In genomic region chr10:63618552-63618951, GRCh38 we compare ENCODE assay signal across 30 cellular contexts.
"Had no signal": no experiment of that assay in that cellular context is flagged by ENCODE, and none has a peak within 500 bp of the region (broad histone marks: within the 10 kb centered on the region; RNA-seq: fewer than 3 reads in every experiment).

No MANE protein-coding gene starts in this region.

- H3K27me3 Mint-ChIP-seq: activated CD4-positive, alpha-beta memory T cell treated with anti-CD3 and anti-CD28 coated beads for 36 hours; activated CD4-positive, alpha-beta T cell treated with anti-CD3 and anti-CD28 coated beads for 36 hours; activated CD4-positive, alpha-beta T cell treated with anti-CD3 and anti-CD28 coated beads, Interleukin-2, amount 10 ng/mL, durations not matched to agents 24 days and 14 days; activated naive CD4-positive, alpha-beta T cell treated with anti-CD3 and anti-CD28 coated beads, Interleukin-2, amount 10 ng/mL, durations not matched to agents 7 days and 5 days; activated naive CD8-positive, alpha-beta T cell treated with anti-CD3 and anti-CD28 coated beads, Interleukin-2, amount 10 ng/mL, durations not matched to agents 7 days and 5 days; activated T-cell treated with anti-CD3 and anti-CD28 coated beads, Interleukin-2, amount 50 U/mL, for 24 hours; brain had no signal

- H3K36me3 ChIP-seq: breast epithelium, colonic mucosa had no signal

- H3K4me1 ChIP-seq: ascending aorta, breast epithelium, colonic mucosa had no signal

- H3K27me3 ChIP-seq: ascending aorta, breast epithelium, cardiac muscle cell, colonic mucosa, heart left ventricle had no signal

- FAIRE-seq: endometrium, endothelial cell of umbilical vein, frontal cortex had no signal

- H3K9me3 ChIP-seq: ascending aorta, breast epithelium, colonic mucosa, heart left ventricle had no signal

- H3K36me3 Mint-ChIP-seq: activated naive CD4-positive, alpha-beta T cell treated with anti-CD3 and anti-CD28 coated beads, Interleukin-2, amount 50 U/mL, for 72 hours had no signal

- ATAC-seq: activated CD4-positive, alpha-beta T cell treated with anti-CD3 and anti-CD28 coated beads for 36 hours; activated CD8-positive, alpha-beta T cell treated with anti-CD3 and anti-CD28 coated beads, Interleukin-2, amount 10 ng/mL, durations not matched to agents 7 days and 5 days; activated naive CD4-positive, alpha-beta T cell treated with anti-CD3 and anti-CD28 coated beads, Interleukin-2, amount 50 U/mL, for 72 hours; activated T-cell treated with anti-CD3 and anti-CD28 coated beads, Interleukin-2, amount 50 U/mL, for 72 hours; esophagus mucosa; heart left ventricle had no signal

- H3K27ac ChIP-seq: ascending aorta, breast epithelium, cardiac muscle cell, colonic mucosa, heart left ventricle had no signal

- H3K9me3 Mint-ChIP-seq: activated CD4-positive, alpha-beta memory T cell treated with anti-CD3 and anti-CD28 coated beads for 36 hours; activated CD4-positive, alpha-beta T cell treated with anti-CD3 and anti-CD28 coated beads, Interleukin-2, amount 10 ng/mL, durations not matched to agents 24 days and 14 days; activated naive CD4-positive, alpha-beta T cell treated with anti-CD3 and anti-CD28 coated beads, Interleukin-2, amount 10 ng/mL, durations not matched to agents 7 days and 5 days; activated naive CD4-positive, alpha-beta T cell treated with anti-CD3 and anti-CD28 coated beads, Interleukin-2, amount 50 U/mL, for 72 hours; activated naive CD8-positive, alpha-beta T cell treated with anti-CD3 and anti-CD28 coated beads, Interleukin-2, amount 10 ng/mL, durations not matched to agents 7 days and 5 days; activated T-cell treated with anti-CD3 and anti-CD28 coated beads, Interleukin-2, amount 50 U/mL, for 24 hours; activated T-cell treated with anti-CD3 and anti-CD28 coated beads, Interleukin-2, amount 50 U/mL, for 72 hours; brain had no signal

- H3K4me3 Mint-ChIP-seq: activated CD4-positive, alpha-beta memory T cell treated with anti-CD3 and anti-CD28 coated beads for 36 hours; activated CD4-positive, alpha-beta T cell treated with anti-CD3 and anti-CD28 coated beads for 36 hours; activated CD4-positive, alpha-beta T cell treated with anti-CD3 and anti-CD28 coated beads, Interleukin-2, amount 10 ng/mL, durations not matched to agents 24 days and 14 days; activated CD8-positive, alpha-beta T cell treated with anti-CD3 and anti-CD28 coated beads, Interleukin-2, amount 10 ng/mL, durations not matched to agents 7 days and 5 days; activated naive CD4-positive, alpha-beta T cell treated with anti-CD3 and anti-CD28 coated beads, Interleukin-2, amount 10 ng/mL, durations not matched to agents 7 days and 5 days; activated naive CD8-positive, alpha-beta T cell treated with anti-CD3 and anti-CD28 coated beads, Interleukin-2, amount 10 ng/mL, durations not matched to agents 7 days and 5 days; activated T-cell treated with anti-CD3 and anti-CD28 coated beads, Interleukin-2, amount 50 U/mL, for 24 hours; activated T-cell treated with anti-CD3 and anti-CD28 coated beads, Interleukin-2, amount 50 U/mL, for 72 hours; brain had no signal

- H3K27ac Mint-ChIP-seq: activated CD4-positive, alpha-beta memory T cell treated with anti-CD3 and anti-CD28 coated beads for 36 hours; activated CD4-positive, alpha-beta T cell treated with anti-CD3 and anti-CD28 coated beads for 36 hours; activated CD4-positive, alpha-beta T cell treated with anti-CD3 and anti-CD28 coated beads, Interleukin-2, amount 10 ng/mL, durations not matched to agents 24 days and 14 days; activated CD8-positive, alpha-beta T cell treated with anti-CD3 and anti-CD28 coated beads, Interleukin-2, amount 10 ng/mL, durations not matched to agents 7 days and 5 days; activated naive CD4-positive, alpha-beta T cell treated with anti-CD3 and anti-CD28 coated beads, Interleukin-2, amount 10 ng/mL, durations not matched to agents 7 days and 5 days; activated naive CD4-positive, alpha-beta T cell treated with anti-CD3 and anti-CD28 coated beads, Interleukin-2, amount 50 U/mL, for 72 hours; activated T-cell treated with anti-CD3 and anti-CD28 coated beads, Interleukin-2, amount 50 U/mL, for 24 hours; activated T-cell treated with anti-CD3 and anti-CD28 coated beads, Interleukin-2, amount 50 U/mL, for 72 hours; brain had no signal

- DNase-seq: activated CD4-positive, alpha-beta memory T cell treated with anti-CD3 and anti-CD28 coated beads for 36 hours; activated CD4-positive, alpha-beta T cell treated with anti-CD3 and anti-CD28 coated beads for 36 hours; activated CD4-positive, alpha-beta T cell treated with anti-CD3 and anti-CD28 coated beads, Interleukin-2, amount 10 ng/mL, durations not matched to agents 24 days and 14 days; activated CD4-positive, CD25-positive, alpha-beta regulatory T cell; activated CD4-positive, CD25-positive, alpha-beta regulatory T cell treated with anti-CD3 and anti-CD28 coated beads, Interleukin-2, amount 50 U/mL, for 72 hours; activated CD8-positive, alpha-beta memory T cell treated with anti-CD3 and anti-CD28 coated beads, Interleukin-2, amount 50 U/mL, for 48 hours; activated CD8-positive, alpha-beta T cell treated with anti-CD3 and anti-CD28 coated beads, Interleukin-2, amount 10 ng/mL, durations not matched to agents 7 days and 5 days; activated gamma-delta T cell; activated naive CD4-positive, alpha-beta T cell; activated naive CD4-positive, alpha-beta T cell treated with anti-CD3 and anti-CD28 coated beads, Interleukin-2, amount 10 ng/mL, durations not matched to agents 7 days and 5 days; activated naive CD8-positive, alpha-beta T cell treated with anti-CD3 and anti-CD28 coated beads, Interleukin-2, amount 10 ng/mL, durations not matched to agents 7 days and 5 days; activated T-cell treated with anti-CD3 and anti-CD28 coated beads for 4 hours; activated T-cell treated with anti-CD3 and anti-CD28 coated beads, Interleukin-2, amount 50 U/mL, for 24 hours; activated T-cell treated with anti-CD3 and anti-CD28 coated beads, Interleukin-2, amount 50 U/mL, for 72 hours; central memory CD4-positive, alpha-beta T cell; cerebellar nuclear complex; colonic mucosa; effector CD8-positive, alpha-beta T cell; foreskin fibroblast; heart left ventricle; T-helper 2 cell had no signal

- H3K4me3 ChIP-seq: ascending aorta, breast epithelium, cardiac muscle cell, colonic mucosa, heart left ventricle had no signal

- H3K4me1 Mint-ChIP-seq: activated CD4-positive, alpha-beta T cell treated with anti-CD3 and anti-CD28 coated beads for 36 hours; activated CD4-positive, alpha-beta T cell treated with anti-CD3 and anti-CD28 coated beads, Interleukin-2, amount 10 ng/mL, durations not matched to agents 24 days and 14 days; activated naive CD4-positive, alpha-beta T cell treated with anti-CD3 and anti-CD28 coated beads, Interleukin-2, amount 10 ng/mL, durations not matched to agents 7 days and 5 days; activated naive CD8-positive, alpha-beta T cell treated with anti-CD3 and anti-CD28 coated beads, Interleukin-2, amount 10 ng/mL, durations not matched to agents 7 days and 5 days had no signal
